Comparison of ENCODE assay signal across 10 cellular contexts in genomic region chr11:61545341-61545740, GRCh38. TPM values are rescaled to one million over a fixed set of nuclear protein-coding genes. Genes with fewer than 3 reads are reported as not detected.
DNase-seq lines count a peak whose midpoint lies in the region; ATAC-seq, FAIRE-seq and TF ChIP-seq lines count a peak whose summit lies in the region.
"Had no signal": no experiment of that assay in that cellular context is flagged by ENCODE, and none has a peak within 500 bp of the region (broad histone marks: within the 10 kb centered on the region; RNA-seq: fewer than 3 reads in every experiment).

No MANE protein-coding gene starts in this region.

- 69% methylated on average over 7 of the region's 7 CpGs for WGBS in GM12878 (ENCODE audit: insufficient coverage, insufficient replicate concordance, low lambda C conversion rate, missing lambda C conversion rate)

- intact Hi-C loops in GM12878 (cut with micrococcal nuclease; ENCODE audit: unreplicated experiment) = no loop called here

- TF ChIP-seq RAD21 in GM12878 (IDR thresholded peaks at IDR 0.05; ENCODE audit: insufficient read depth, low read depth, low read length) = no peak

- H3K36me3 ChIP-seq in GM12878 (ENCODE audit: control insufficient read depth in 2 of 2, insufficient read depth in 2 of 2, low read length in 1 of 2) = no peaks in the 10 kb centered on the region

- no peak overlapping the region for H3K27ac ChIP-seq in GM12878 (ENCODE audit: control insufficient read depth, insufficient read depth)
- H3K27ac ChIP-seq: right atrium auricular region, RWPE1 had no signal

- DNase-seq in DMS53 treated with DMSO at 0.1 percent for 48 hours (lab: John Stamatoyannopoulos, UW; ENCODE audit: unreplicated experiment) = peak; percentile 6
- DNase-seq in HEK293T (ENCODE audit: extremely low spot score) = peak; percentile 68
- no peak for DNase-seq in GM12878 (ENCODE audit: low read depth, low spot score)
- DNase-seq in lung microvascular endothelial cell (ENCODE audit: low read depth in 2 of 2) = peak; percentile 17 to 27
- no peak for DNase-seq in NCI-H510A treated with DMSO at 0.1 percent for 48 hours (lab: John Stamatoyannopoulos, UW)
- DNase-seq in G401 (ENCODE audit: low spot score) = no peak
- DNase-seq in SHP77 treated with DMSO at 0.1 percent for 48 hours (lab: John Stamatoyannopoulos, UW) = no peak
- no peak for DNase-seq in NCI-H187 treated with DMSO at 0.1 percent for 48 hours (lab: John Stamatoyannopoulos, UW)

- H3K79me2 ChIP-seq in GM12878 (ENCODE audit: control insufficient read depth, insufficient read depth, low read length) = no peaks in the 10 kb centered on the region

- TF ChIP-seq EP300 in GM12878 (IDR thresholded peaks at IDR 0.05; ENCODE audit: borderline replicate concordance in 1 of 2, control insufficient read depth in 1 of 2, low read depth in 2 of 2, low read length in 2 of 2) = no peak

- RAD21 ChIA-PET in GM12878 (lab: Charles Lee; ENCODE audit: unreplicated experiment) = no interaction called here

- no peak overlapping the region for H3K4me3 ChIP-seq in GM12878
- H3K4me3 ChIP-seq: right atrium auricular region had no signal

- no peak overlapping the region for H3K9ac ChIP-seq in GM12878 (ENCODE audit: control insufficient read depth, insufficient read depth, low read length)

- FAIRE-seq in GM12878 (lab: Jason Lieb, UNC) = no peak

- TF ChIP-seq CTCF in GM12878 (IDR thresholded peaks at IDR 0.05 in 2 of 3, conservative IDR thresholded peaks at IDR 0.05 in 1 of 3; ENCODE audit: control insufficient read depth in 2 of 3, extremely low read depth in 1 of 3, insufficient read depth in 1 of 3, low read depth in 3 of 3, low read length in 3 of 3) = peak; percentile 9 to 38 (median 36); a peak in 3 of 6 replicates

- no TSS peak for BruUV-seq in GM12878 (replicated peaks; lab: Mats Ljungman, UMichigan)

- no peak for TF ChIP-seq POLR2A in GM12878 (IDR thresholded peaks at IDR 0.05; ENCODE audit: low read depth, low read length)

- POLR2A ChIA-PET in HEK293T (lab: Yijun Ruan, JAX) = no interaction called here
- POLR2A ChIA-PET in GM12878 (lab: Charles Lee) = no interaction called here

- ATAC-seq in GM12878 = no peak

- H3K9me3 ChIP-seq in GM12878 (replicated peaks; ENCODE audit: control insufficient read depth, insufficient read depth, low read length) = no peaks in the 10 kb centered on the region; the same call in 2 of the 3 replicates
- H3K9me3 ChIP-seq: right atrium auricular region had no signal

- in situ Hi-C loops in GM12878 (cut with MboI) = no loop called here
- in situ Hi-C loops in G401 (cut with HindIII; ENCODE audit: low sequenced_read_pairs) = no loop called here

- CTCF ChIA-PET in HEK293T (lab: Yijun Ruan, JAX) = interaction anchor here (1.0 to 1.5 kb wide), 3 partner anchors 13 to 34 kb away, joined by 4 to 7 read pairs (median 5); no protein-coding TSS in a partner anchor
- CTCF ChIA-PET in GM12878 (lab: Yijun Ruan, JAX) = interaction anchor here (0.7 kb wide), 1 partner anchor 1067 kb away, joined by 3 read pairs; the partner anchor contains the start of gene EML3

- H3K4me2 ChIP-seq in GM12878 (ENCODE audit: control insufficient read depth, insufficient read depth) = no peak overlapping the region

- no peaks in the 10 kb centered on the region; a peak in 3 of 4 replicates for H3K27me3 ChIP-seq in GM12878 (replicated peaks in 1 of 2; ENCODE audit: control insufficient read depth in 2 of 2, insufficient read depth in 2 of 2, low read length in 1 of 2)
- H3K27me3 ChIP-seq: right atrium auricular region had no signal

- H4K20me1 ChIP-seq in GM12878 (ENCODE audit: control insufficient read depth, insufficient read depth) = no peaks in the 10 kb centered on the region

- SMC1A ChIA-PET in GM12878 (lab: Charles Lee; ENCODE audit: uncharacterized antibody, unreplicated experiment) = no interaction called here

- no peak overlapping the region for H2AFZ ChIP-seq in GM12878 (ENCODE audit: control insufficient read depth, low read depth, low read length)

- no peaks in the 10 kb centered on the region for H3K4me1 ChIP-seq in GM12878 (ENCODE audit: control insufficient read depth, insufficient read depth, low read length)

TF ChIP-seq in HEK293T, 16 proteins besides CTCF, POLR2A, EP300 and RAD21 (continues in another document):
- no peak for TF ChIP-seq FOXM1 (IDR thresholded peaks at IDR 0.05; ENCODE audit: borderline replicate concordance)
- TF ChIP-seq FOXK2 (IDR thresholded peaks at IDR 0.05) = no peak
- no peak for TF ChIP-seq FOXA1 (IDR thresholded peaks at IDR 0.05)
- TF ChIP-seq SUZ12 (IDR thresholded peaks at IDR 0.05) = no peak
- TF ChIP-seq ELF4 (IDR thresholded peaks at IDR 0.05) = no peak
- TF ChIP-seq LEF1 (IDR thresholded peaks at IDR 0.05; ENCODE audit: borderline replicate concordance) = no peak
- no peak for TF ChIP-seq CTBP1 (IDR thresholded peaks at IDR 0.05; ENCODE audit: borderline replicate concordance)
- no peak for TF ChIP-seq L3MBTL2 (conservative IDR thresholded peaks at IDR 0.05)
- TF ChIP-seq BHLHE40 (IDR thresholded peaks at IDR 0.05; ENCODE audit: borderline replicate concordance) = no peak
- no peak for TF ChIP-seq TARDBP (IDR thresholded peaks at IDR 0.05)
- no peak for TF ChIP-seq HDGF (IDR thresholded peaks at IDR 0.05; ENCODE audit: borderline replicate concordance)
- no peak for TF ChIP-seq NFRKB (IDR thresholded peaks at IDR 0.05)
- TF ChIP-seq SP1 (IDR thresholded peaks at IDR 0.05) = no peak

TF ChIP-seq in GM12878, 131 proteins besides CTCF, POLR2A, EP300 and RAD21:
- TF ChIP-seq FOXM1 (IDR thresholded peaks at IDR 0.05; ENCODE audit: low read depth, low read length) (no peak), MAX (IDR thresholded peaks at IDR 0.05; ENCODE audit: low read depth, low read length) (no peak)

RNA-seq across cellular contexts. Expression of gene SYT7, which starts 35.5 kb away (rescaled TPM):
- not detected in 2 replicates for total RNA-seq in GM12878 (2013; cell fraction: nucleolus; rRNA removed)
- total RNA-seq in GM12878 (2014; rRNA removed) = not detected in 2 replicates
- total RNA-seq in GM12878 (2014; rRNA removed; fragmentation: Illumina TruSeq; extraction: Trizol) = not detected in 2 replicates
- total RNA-seq in GM12878 (2021) = not detected in 2 replicates
- not detected for polyA plus RNA-seq in GM12878 (2011; ENCODE audit: low read depth)
- polyA plus RNA-seq in GM12878 (2011; rRNA removed) = not detected in 2 replicates
- polyA plus RNA-seq in GM12878 (2011; cell fraction: cytosol; rRNA removed) = 0.03 TPM in 1 of 2 replicates, not detected in the other
- polyA plus RNA-seq in GM12878 (2011; cell fraction: nucleus; rRNA removed) = 0.09 TPM in 1 of 2 replicates, not detected in the other
- polyA plus RNA-seq in GM12878 (2012) = not detected in 2 replicates
- not detected in 2 replicates for polyA plus RNA-seq in GM12878 (2014; fragmentation: Illumina TruSeq; extraction: Trizol)
- not detected for polyA plus RNA-seq in GM12878 (2014; fragmentation: Nextera tagmentation; extraction: Ambion mirVana)
- not detected in 2 replicates for polyA plus RNA-seq in GM12878 (2014; rRNA removed)
- not detected for polyA plus RNA-seq in GM12878 (2016; fragmentation: Nextera tagmentation; extraction: Ambion mirVana)
- not detected in 2 replicates for polyA minus RNA-seq in GM12878 (2011; rRNA and poly(A)+ RNA removed)
- not detected in 2 replicates for polyA minus RNA-seq in GM12878 (2011; cell fraction: cytosol; rRNA and poly(A)+ RNA removed)
- polyA minus RNA-seq in GM12878 (2011; cell fraction: nucleus; rRNA and poly(A)+ RNA removed) = not detected in 2 replicates
- 0.20 and 0.22 TPM in 2 replicates for total RNA-seq in lung microvascular endothelial cell
- total RNA-seq in G401 (2014; rRNA removed; shearing (Covaris generic)) = 1.6 and 3.4 TPM in 2 replicates

RNA-seq across cellular contexts. Expression of gene LRRC10B, which starts 36.8 kb away (rescaled TPM):
- not detected in 2 replicates for total RNA-seq in GM12878 (2013; cell fraction: nucleolus; rRNA removed)
- total RNA-seq in GM12878 (2014; rRNA removed) (not detected in 2 replicates), GM12878 (2014; rRNA removed; fragmentation: Illumina TruSeq; extraction: Trizol) (not detected in 2 replicates), GM12878 (2021) (not detected in 2 replicates), lung microvascular endothelial cell (not detected in 2 replicates)
- polyA plus RNA-seq in GM12878 (2011; ENCODE audit: low read depth) = not detected
- polyA plus RNA-seq in GM12878 (2011; rRNA removed) (not detected in 2 replicates), GM12878 (2014; fragmentation: Illumina TruSeq; extraction: Trizol) (not detected in 2 replicates), GM12878 (2014; fragmentation: Nextera tagmentation; extraction: Ambion mirVana) (not detected), GM12878 (2014; rRNA removed) (not detected in 2 replicates), GM12878 (2016; fragmentation: Nextera tagmentation; extraction: Ambion mirVana) (not detected)
- not detected in 2 replicates for polyA plus RNA-seq in GM12878 (2011; cell fraction: cytosol; rRNA removed)
- not detected in 2 replicates for polyA plus RNA-seq in GM12878 (2011; cell fraction: nucleus; rRNA removed)
- polyA plus RNA-seq in GM12878 (2012) = not detected in 2 replicates
- not detected in 2 replicates for polyA minus RNA-seq in GM12878 (2011; rRNA and poly(A)+ RNA removed)
- not detected in 2 replicates for polyA minus RNA-seq in GM12878 (2011; cell fraction: cytosol; rRNA and poly(A)+ RNA removed)
- polyA minus RNA-seq in GM12878 (2011; cell fraction: nucleus; rRNA and poly(A)+ RNA removed) = not detected in 2 replicates
- 2.5 and 4.6 TPM in 2 replicates for total RNA-seq in G401 (2014; rRNA removed; shearing (Covaris generic))

Comparison
In these comparisons a context has a peak if more than half of its experiments do, and no peak if none do; other contexts are left out.
1. DNase-seq: peak in DMS53 treated with DMSO at 0.1 percent for 48 hours (single experiment), HEK293T (single experiment) and lung microvascular endothelial cell (2 of 2); none in GM12878 (single experiment), NCI-H510A treated with DMSO at 0.1 percent for 48 hours (single experiment), G401 (single experiment), SHP77 treated with DMSO at 0.1 percent for 48 hours (single experiment) and NCI-H187 treated with DMSO at 0.1 percent for 48 hours (single experiment).